Comparison of ENCODE assay signal across 22 cellular contexts in genomic region chr2:144225077-144225476, GRCh38.
DNase-seq lines count a peak whose midpoint lies in the region; ATAC-seq, FAIRE-seq and TF ChIP-seq lines count a peak whose summit lies in the region.
"Had no signal": no experiment of that assay in that cellular context is flagged by ENCODE, and none has a peak within 500 bp of the region (broad histone marks: within the 10 kb centered on the region; RNA-seq: fewer than 3 reads in every experiment).

No MANE protein-coding gene starts in this region.

- in situ Hi-C loops in K562 (cut with MboI): no loop called here

- H3K27ac Mint-ChIP-seq in stimulated activated effector memory CD8-positive, alpha-beta T cell treated with anti-CD3 and anti-CD28 coated beads, Interleukin-12 subunit alpha, Interleukin-12 subunit beta, amount 100 ng/mL, for 72 hours: peak overlapping the region; percentile 33
- H3K27ac Mint-ChIP-seq: B cell; CD4-positive, CD25-positive, alpha-beta regulatory T cell; CD8-positive, alpha-beta T cell; GM23338; H9 had no signal

- H3K4me3 ChIP-seq in heart right ventricle (no peak overlapping the region), K562 (no peak overlapping the region)
- H3K4me3 ChIP-seq: BLaER1, GM12878, GM23338 had no signal

- ATAC-seq in Right ventricle myocardium inferior (no peak), heart right ventricle (no peak), K562 (peak; percentile 71), GM19351 (IDR thresholded peaks at IDR 0.05; ENCODE audit: unreplicated experiment) (no peak), HG02884 (IDR thresholded peaks at IDR 0.05; ENCODE audit: unreplicated experiment) (no peak)
- peak; percentile 36 for ATAC-seq in stimulated activated effector memory CD8-positive, alpha-beta T cell treated with anti-CD3 and anti-CD28 coated beads, Interleukin-12 subunit alpha, Interleukin-12 subunit beta, amount 100 ng/mL, for 72 hours
- ATAC-seq: CD8-positive, alpha-beta T cell; GM12878; GM23338; HCT116 had no signal

- peak overlapping the region; percentile 44 for H3K4me3 Mint-ChIP-seq in stimulated activated effector memory CD8-positive, alpha-beta T cell treated with anti-CD3 and anti-CD28 coated beads, Interleukin-12 subunit alpha, Interleukin-12 subunit beta, amount 100 ng/mL, for 72 hours
- H3K4me3 Mint-ChIP-seq: B cell; CD4-positive, CD25-positive, alpha-beta regulatory T cell; CD8-positive, alpha-beta T cell; GM23338; H9 had no signal

- H3K4me1 ChIP-seq in heart right ventricle: peaks cover 0 to 6% (median 2%) of the 10 kb centered on the region in 9 donors
- H3K4me1 ChIP-seq in K562 (replicated peaks in 1 of 2; ENCODE audit: control insufficient read depth in 2 of 2, insufficient read depth in 2 of 2, low read length in 2 of 2): peaks cover 3 to 17% of the 10 kb centered on the region in 2 experiments; a peak in 3 of 5 replicates
- H3K4me1 ChIP-seq: BLaER1, Caco-2 had no signal

- H3K9me1 ChIP-seq in K562 (ENCODE audit: control insufficient read depth, insufficient read depth, low read length): no peaks in the 10 kb centered on the region

- intact Hi-C loops in Right ventricle myocardium inferior (cut with DNase I): no loop called here
- intact Hi-C loops in heart right ventricle (cut with DNase I): no loop called here
- intact Hi-C loops in K562 (cut with micrococcal nuclease): no loop called here

- H3K36me3 Mint-ChIP-seq in stimulated activated effector memory CD8-positive, alpha-beta T cell treated with anti-CD3 and anti-CD28 coated beads, Interleukin-12 subunit alpha, Interleukin-12 subunit beta, amount 100 ng/mL, for 72 hours: peaks cover 26% of the 10 kb centered on the region
- H3K36me3 Mint-ChIP-seq: CD4-positive, CD25-positive, alpha-beta regulatory T cell had no signal

- DNase-seq in Right ventricle myocardium inferior (ENCODE audit: missing footprints) (peak; percentile 11), heart right ventricle (no peak), K562 (ENCODE audit: extremely low read depth in 1 of 4, low spot score in 3 of 4) (peak in 2 of 4 experiments; percentile 27 to 59)
- no peak for DNase-seq in stimulated activated effector memory CD8-positive, alpha-beta T cell treated with anti-CD3 and anti-CD28 coated beads, Interleukin-12 subunit alpha, Interleukin-12 subunit beta, amount 100 ng/mL, for 72 hours (ENCODE audit: low spot score in 2 of 2)
- DNase-seq: Caco-2; CD4-positive, CD25-positive, alpha-beta regulatory T cell; CD8-positive, alpha-beta T cell; DMS153; DND-41; GDM1; H9 had no signal

- H3K36me3 ChIP-seq in heart right ventricle: no peaks in the 10 kb centered on the region
- H3K36me3 ChIP-seq in K562 (ENCODE audit: control insufficient read depth, insufficient read depth, low read length): no peaks in the 10 kb centered on the region
- H3K36me3 ChIP-seq: BLaER1 had no signal

- H3K79me2 ChIP-seq in K562 (ENCODE audit: control insufficient read depth, insufficient read depth, low read length): no peaks in the 10 kb centered on the region

- no peaks in the 10 kb centered on the region for H3K9me3 ChIP-seq in heart right ventricle
- H3K9me3 ChIP-seq in K562 (replicated peaks; ENCODE audit: control insufficient read depth, insufficient read depth, low read depth, low read length): no peaks in the 10 kb centered on the region
- H3K9me3 ChIP-seq: BLaER1, Caco-2 had no signal

- H2AFZ ChIP-seq in K562 (ENCODE audit: low read depth, low read length): peak overlapping the region; percentile 29; the same call in 1 of the 2 replicates
- H2AFZ ChIP-seq: GM23338 had no signal

- no peak for TF ChIP-seq RAD21 in K562 (CRISPR knock-in tag; conservative IDR thresholded peaks at IDR 0.05 in 1 of 2, IDR thresholded peaks at IDR 0.05 in 1 of 2)

- TF ChIP-seq CTCF in heart right ventricle (IDR thresholded peaks at IDR 0.05) (no peak), K562 (IDR thresholded peaks at IDR 0.05 in 2 of 3, conservative IDR thresholded peaks at IDR 0.05 in 1 of 3; ENCODE audit: insufficient read depth in 2 of 3, low read depth in 1 of 3, low read length in 3 of 3) (no peak)

- H3K27me3 ChIP-seq in heart right ventricle (no peaks in the 10 kb centered on the region), K562 (ENCODE audit: control insufficient read depth in 2 of 2, insufficient read depth in 2 of 2, low read length in 2 of 2) (no peaks in the 10 kb centered on the region)
- H3K27me3 ChIP-seq: BLaER1 had no signal

- no peaks in the 10 kb centered on the region for H4K20me1 ChIP-seq in K562 (replicated peaks; ENCODE audit: control insufficient read depth, insufficient read depth, low read length)
- H4K20me1 ChIP-seq: BLaER1 had no signal

- no peak overlapping the region; the same call in 1 of the 2 replicates for H3K4me2 ChIP-seq in K562 (ENCODE audit: insufficient read depth, low read length)
- H3K4me2 ChIP-seq: BLaER1, GM23338 had no signal

- CTCF ChIA-PET in K562 (lab: Yijun Ruan, JAX; ENCODE audit: low intra/inter-chr PET ratio): no interaction called here

- no TSS peak for BruUV-seq in K562 (replicated peaks; lab: Mats Ljungman, UMichigan)

- H3K27ac ChIP-seq in heart right ventricle: no peak overlapping the region
- peak overlapping the region; percentile 24; the same call in 2 of the 3 replicates for H3K27ac ChIP-seq in K562 (ENCODE audit: extremely low read depth, low read depth, low read length)
- H3K27ac ChIP-seq: 22Rv1, BLaER1, C4-2B had no signal

- H3K9ac ChIP-seq in K562 (ENCODE audit: insufficient read depth in 1 of 2, low read depth in 2 of 2, low read length in 2 of 2): no peak overlapping the region
- H3K9ac ChIP-seq: BLaER1 had no signal

- FAIRE-seq in K562 (lab: Jason Lieb, UNC): no peak
- FAIRE-seq: A204.1, GM12878, GM19239 had no signal

- peaks cover 26% of the 10 kb centered on the region for H3K4me1 Mint-ChIP-seq in stimulated activated effector memory CD8-positive, alpha-beta T cell treated with anti-CD3 and anti-CD28 coated beads, Interleukin-12 subunit alpha, Interleukin-12 subunit beta, amount 100 ng/mL, for 72 hours

- POLR2A ChIA-PET in K562 (lab: Yijun Ruan, JAX): interaction anchor here (1.1 to 1.2 kb wide), 2 partner anchors 9 to 25 kb away, joined by 3 read pairs; no protein-coding TSS in a partner anchor

- TF ChIP-seq POLR2A in K562 (conservative IDR thresholded peaks at IDR 0.05): no peak

- no peaks in the 10 kb centered on the region for H3K9me3 Mint-ChIP-seq in stimulated activated effector memory CD8-positive, alpha-beta T cell treated with anti-CD3 and anti-CD28 coated beads, Interleukin-12 subunit alpha, Interleukin-12 subunit beta, amount 100 ng/mL, for 72 hours
- H3K9me3 Mint-ChIP-seq: CD8-positive, alpha-beta T cell; GM23338; H9 had no signal

- no peak for TF ChIP-seq EP300 in K562 (IDR thresholded peaks at IDR 0.05; ENCODE audit: low read length)

TF ChIP-seq in K562, 482 proteins besides CTCF, POLR2A, EP300 and RAD21:
- TF ChIP-seq CHD4 (IDR thresholded peaks at IDR 0.05; ENCODE audit: insufficient read depth, insufficient replicate concordance, low read depth, low read length, poor library complexity, severe bottlenecking): no peak
- 0 out of 2 replicates have a peak, but pooled peaks have one; percentile 11 for TF ChIP-seq TEAD4 (IDR thresholded peaks at IDR 0.05; ENCODE audit: low read length)
- TF ChIP-seq TEAD4 (CRISPR knock-in tag; IDR thresholded peaks at IDR 0.05; ENCODE audit: borderline replicate concordance): no peak
- no peak for TF ChIP-seq ELF2 (CRISPR knock-in tag; IDR thresholded peaks at IDR 0.05)
- TF ChIP-seq ZBTB7A (IDR thresholded peaks at IDR 0.05; ENCODE audit: borderline replicate concordance, control insufficient read depth, low read depth, low read length): no peak
- TF ChIP-seq ZNF134 (CRISPR knock-in tag; conservative IDR thresholded peaks at IDR 0.05): no peak
- no peak for TF ChIP-seq SNIP1 (IDR thresholded peaks at IDR 0.05; ENCODE audit: low read depth)
- no peak for TF ChIP-seq ELF1 (tag; IDR thresholded peaks at IDR 0.05)
- no peak for TF ChIP-seq CSDE1 (IDR thresholded peaks at IDR 0.05)
- no peak for TF ChIP-seq PML (IDR thresholded peaks at IDR 0.05; ENCODE audit: low read length)
- TF ChIP-seq CGGBP1 (CRISPR knock-in tag; IDR thresholded peaks at IDR 0.05): no peak
- peak; percentile 54 for TF ChIP-seq CBFA2T3 (IDR thresholded peaks at IDR 0.05)
- TF ChIP-seq ID3 (CRISPR knock-in tag; IDR thresholded peaks at IDR 0.05): no peak
- no peak for TF ChIP-seq ID3 (tag; IDR thresholded peaks at IDR 0.05)
- no peak for TF ChIP-seq HNRNPL (IDR thresholded peaks at IDR 0.05; ENCODE audit: low read depth, low read length)
- no peak for TF ChIP-seq ZBTB26 (CRISPR knock-in tag; IDR thresholded peaks at IDR 0.05)
- no peak for TF ChIP-seq ZNF445 (CRISPR knock-in tag; IDR thresholded peaks at IDR 0.05; ENCODE audit: low read depth)
- TF ChIP-seq U2AF2 (optimal IDR thresholded peaks at IDR 0.05; ENCODE audit: low read depth, low read length): no peak

Comparison
In these comparisons a context has a peak if more than half of its experiments do, and no peak if none do; other contexts are left out.
1. ATAC-seq: peak in K562 (single experiment) and stimulated activated effector memory CD8-positive, alpha-beta T cell treated with anti-CD3 and anti-CD28 coated beads, Interleukin-12 subunit alpha, Interleukin-12 subunit beta, amount 100 ng/mL, for 72 hours (single experiment); none in Right ventricle myocardium inferior (single experiment), heart right ventricle (0 of 8), GM19351 (single experiment) and HG02884 (single experiment).